10 cellular contexts compared by ENCODE assay signal in the genomic region with DNA sequence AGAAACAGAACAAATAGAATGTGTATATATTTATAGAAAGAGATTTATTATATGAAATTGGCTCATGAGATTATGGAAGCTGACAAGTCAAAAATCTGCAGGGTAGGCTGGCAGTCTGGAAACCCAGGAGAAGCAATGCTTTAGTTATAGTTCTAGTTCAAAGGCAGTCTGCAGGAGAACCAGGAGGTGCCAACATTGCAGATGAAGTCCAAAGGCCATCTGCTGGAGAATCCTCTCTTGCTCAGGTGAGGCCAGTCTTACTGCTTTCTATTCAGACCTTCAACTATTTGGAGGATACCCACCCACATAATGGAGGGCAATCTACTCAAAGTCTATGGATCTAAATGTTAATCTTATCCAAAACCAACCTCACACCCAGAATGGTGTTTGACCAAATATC.
"Had no signal": no experiment of that assay in that cellular context is flagged by ENCODE, and none has a peak within 500 bp of the region (broad histone marks: within the 10 kb centered on the region; RNA-seq: fewer than 3 reads in every experiment).

No MANE protein-coding gene starts in this region.

- H2AFZ ChIP-seq: GM23248 had no signal

- ATAC-seq: HCT116, K562 had no signal

- H3K4me3 ChIP-seq: GM23248, HAP-1, K562 had no signal

- DNase-seq: GM23248, GOT3, H7, HFFc6, IMR-90, KG1 had no signal

- H3K4me1 ChIP-seq: HAP-1 had no signal

- H3K27ac ChIP-seq: GM23248, HL-60 had no signal

- FAIRE-seq: K562 had no signal

- H3K9ac ChIP-seq: GM23248 had no signal

- H3K36me3 ChIP-seq: HAP-1 had no signal

- H3K9me3 ChIP-seq: HAP-1 had no signal
